In the genomic region with DNA sequence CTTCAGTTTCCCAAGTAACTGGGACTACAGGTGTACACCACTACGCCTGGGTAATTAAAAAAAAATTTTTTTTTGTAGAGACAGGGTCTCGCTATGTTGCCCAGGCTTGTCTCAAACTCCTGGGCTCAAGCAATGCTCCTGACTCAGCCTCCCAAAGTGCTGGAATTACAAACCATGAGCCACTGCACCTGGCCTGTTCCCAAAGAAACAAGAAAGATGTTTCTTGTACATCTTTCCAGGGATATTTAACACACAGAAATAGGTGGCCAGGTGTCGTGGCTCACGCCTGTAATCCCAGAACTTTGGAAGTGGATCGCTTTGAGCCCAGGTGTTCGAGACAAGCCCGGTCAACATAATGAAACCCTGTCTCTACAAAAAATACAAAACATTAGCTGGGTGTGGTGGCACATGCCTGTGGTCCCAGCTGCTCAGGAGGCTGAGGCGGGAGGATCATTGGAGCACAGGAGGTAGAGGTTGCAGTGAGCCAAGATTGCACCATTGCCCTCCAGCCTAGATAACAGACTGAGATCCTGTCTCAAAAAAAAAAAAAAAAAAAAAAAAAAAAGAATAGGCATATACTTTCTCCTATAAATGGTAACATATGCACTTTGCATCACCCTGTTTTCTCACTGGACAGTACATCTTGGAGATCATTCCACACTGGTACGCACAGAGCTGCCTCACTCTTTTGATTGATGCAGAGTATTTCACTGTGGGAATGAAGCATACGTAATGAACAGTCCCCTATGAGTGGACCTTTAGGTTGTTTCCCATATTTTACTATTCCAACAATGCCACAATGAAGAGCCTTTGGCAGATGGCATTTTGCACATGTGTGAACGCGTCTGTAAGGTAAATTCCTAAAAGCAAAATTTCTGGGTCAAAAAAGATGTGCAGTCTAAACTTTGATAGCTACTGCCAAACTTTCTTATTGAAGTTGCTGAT, we compare ENCODE assay signal across 20 cellular contexts. TPM values are rescaled to one million over a fixed set of nuclear protein-coding genes. Genes with fewer than 3 reads are reported as not detected.
DNase-seq lines count a peak whose midpoint lies in the region; ATAC-seq, FAIRE-seq and TF ChIP-seq lines count a peak whose summit lies in the region.
"Had no signal": no experiment of that assay in that cellular context is flagged by ENCODE, and none has a peak within 500 bp of the region (broad histone marks: within the 10 kb centered on the region; RNA-seq: fewer than 3 reads in every experiment).

No MANE protein-coding gene starts in this region.

- H3K27ac Mint-ChIP-seq in neural crest cell (ENCODE audit: unreplicated experiment), result no peak overlapping the region

- TF ChIP-seq EP300 in K562 (IDR thresholded peaks at IDR 0.05; ENCODE audit: low read length), result no peak

- H2AFZ ChIP-seq in DND-41 (ENCODE audit: low read depth, low read length) (peak overlapping the region; percentile 44; the same call in 1 of the 2 replicates), K562 (ENCODE audit: low read depth, low read length) (peak overlapping the region; percentile 97)

- no peak for FAIRE-seq in K562 (lab: Jason Lieb, UNC)
- FAIRE-seq in GM12892 (lab: Jason Lieb, UNC), result no peak
- FAIRE-seq: RCC 7860 had no signal

- H3K9ac ChIP-seq in BLaER1 (no peak overlapping the region), DND-41 (ENCODE audit: low read depth, low read length) (no peak overlapping the region), K562 (ENCODE audit: insufficient read depth in 1 of 2, low read depth in 2 of 2, low read length in 2 of 2) (no peak overlapping the region)
- H3K9ac ChIP-seq: BLaER1 treated with 17β-estradiol and CSF1 and Interleukin-3, amounts not matched to agents 10 nM and 100 nM had no signal

- ATAC-seq in DND-41 (ENCODE audit: insufficient read depth, low read depth), result no peak
- no peak for ATAC-seq in K562
- no peak for ATAC-seq in HG03460 (IDR thresholded peaks at IDR 0.05; ENCODE audit: unreplicated experiment)
- ATAC-seq: Right ventricle myocardium inferior had no signal

- no peaks in the 10 kb centered on the region for H3K36me3 Mint-ChIP-seq in neural crest cell (ENCODE audit: low read depth)

- 80% methylated on average over 12 of the region's 12 CpGs for WGBS in K562 (ENCODE audit: insufficient coverage, low coverage, missing lambda C conversion rate)

- H3K9me3 ChIP-seq in BLaER1 (no peaks in the 10 kb centered on the region), DND-41 (ENCODE audit: insufficient read depth, low read length, severe bottlenecking) (no peaks in the 10 kb centered on the region), K562 (replicated peaks; ENCODE audit: control insufficient read depth, insufficient read depth, low read depth, low read length) (no peaks in the 10 kb centered on the region)
- H3K9me3 ChIP-seq: BLaER1 treated with 17β-estradiol and CSF1 and Interleukin-3, amounts not matched to agents 10 nM and 100 nM; SJSA1 had no signal

- H4K20me1 ChIP-seq in BLaER1 (peaks cover 25% of the 10 kb centered on the region), DND-41 (ENCODE audit: insufficient read depth, low read length) (peaks cover 12% of the 10 kb centered on the region), K562 (replicated peaks; ENCODE audit: control insufficient read depth, insufficient read depth, low read length) (no peaks in the 10 kb centered on the region)

- H3K4me1 Mint-ChIP-seq in neural crest cell, result peaks cover 15% of the 10 kb centered on the region

- H3K9me1 ChIP-seq in K562 (ENCODE audit: control insufficient read depth, insufficient read depth, low read length), result no peaks in the 10 kb centered on the region

- BruUV-seq in K562 (replicated peaks; lab: Mats Ljungman, UMichigan), result no TSS peak

- H3K4me3 ChIP-seq in BLaER1 (no peak overlapping the region), DND-41 (ENCODE audit: low read depth in 1 of 2, low read length in 2 of 2) (no peak overlapping the region), K562 (no peak overlapping the region)
- H3K4me3 ChIP-seq: BLaER1 treated with 17β-estradiol and CSF1 and Interleukin-3, amounts not matched to agents 10 nM and 100 nM; SJSA1 had no signal

- H3K79me2 ChIP-seq in DND-41 (ENCODE audit: insufficient read depth, low read length) (peaks cover 31% of the 10 kb centered on the region), K562 (ENCODE audit: control insufficient read depth, insufficient read depth, low read length) (peaks cover 38% of the 10 kb centered on the region)

- H3K27me3 Mint-ChIP-seq in neural crest cell (ENCODE audit: low read depth), result no peaks in the 10 kb centered on the region

- H3K4me2 ChIP-seq in BLaER1 (peak overlapping the region; percentile 46), DND-41 (ENCODE audit: insufficient read depth, low read length) (no peak overlapping the region), K562 (ENCODE audit: insufficient read depth, low read length) (no peak overlapping the region)

- no peak for TF ChIP-seq POLR2A in K562 (conservative IDR thresholded peaks at IDR 0.05)
- TF ChIP-seq POLR2A in GM12892 (IDR thresholded peaks at IDR 0.05; ENCODE audit: low read depth, low read length), result no peak

- H3K27me3 ChIP-seq in BLaER1 (no peaks in the 10 kb centered on the region), DND-41 (ENCODE audit: insufficient read depth, low read length, poor library complexity) (no peaks in the 10 kb centered on the region), K562 (ENCODE audit: control insufficient read depth in 2 of 2, insufficient read depth in 2 of 2, low read length in 2 of 2) (no peaks in the 10 kb centered on the region)
- H3K27me3 ChIP-seq: BLaER1 treated with 17β-estradiol and CSF1 and Interleukin-3, amounts not matched to agents 10 nM and 100 nM; SJSA1 had no signal

- no peak for TF ChIP-seq RAD21 in K562 (CRISPR knock-in tag; conservative IDR thresholded peaks at IDR 0.05 in 1 of 2, IDR thresholded peaks at IDR 0.05 in 1 of 2)

- peak overlapping the region; percentile 65 for H3K4me3 Mint-ChIP-seq in neural crest cell

- H3K27ac ChIP-seq in BLaER1 (no peak overlapping the region), DND-41 (ENCODE audit: low read length) (no peak overlapping the region), K562 (ENCODE audit: extremely low read depth, low read depth, low read length) (no peak overlapping the region)
- H3K27ac ChIP-seq: BLaER1 treated with 17β-estradiol and CSF1 and Interleukin-3, amounts not matched to agents 10 nM and 100 nM; SJSA1 had no signal

- TF ChIP-seq CTCF in DND-41 (IDR thresholded peaks at IDR 0.05; ENCODE audit: borderline replicate concordance, extremely low read depth, low read length, poor library complexity, severe bottlenecking), result no peak
- no peak for TF ChIP-seq CTCF in K562 (IDR thresholded peaks at IDR 0.05 in 2 of 3, conservative IDR thresholded peaks at IDR 0.05 in 1 of 3; ENCODE audit: insufficient read depth in 2 of 3, low read depth in 1 of 3, low read length in 3 of 3)
- no peak for TF ChIP-seq CTCF in neural crest cell (conservative IDR thresholded peaks at IDR 0.05)

- peaks cover 14% of the 10 kb centered on the region for H3K36me3 ChIP-seq in BLaER1
- no peaks in the 10 kb centered on the region; the same call in 1 of the 2 replicates for H3K36me3 ChIP-seq in DND-41 (ENCODE audit: insufficient read depth, low read length)
- peaks cover 21% of the 10 kb centered on the region for H3K36me3 ChIP-seq in K562 (ENCODE audit: control insufficient read depth, insufficient read depth, low read length)
- H3K36me3 ChIP-seq: SJSA1 had no signal

- POLR2A ChIA-PET in K562 (lab: Yijun Ruan, JAX), result interaction anchor here (0.6 kb wide), 1 partner anchor 525 kb away, joined by 3 read pairs; no protein-coding TSS in a partner anchor

- H3K4me1 ChIP-seq in BLaER1, result peaks cover 78% of the 10 kb centered on the region
- peaks cover 30% of the 10 kb centered on the region for H3K4me1 ChIP-seq in DND-41 (ENCODE audit: insufficient read depth, low read length)
- H3K4me1 ChIP-seq in K562 (replicated peaks in 1 of 2; ENCODE audit: control insufficient read depth in 2 of 2, insufficient read depth in 2 of 2, low read length in 2 of 2), result peaks cover 15 to 32% of the 10 kb centered on the region in 2 experiments

- in situ Hi-C loops in K562 (cut with MboI), result no loop called here

- CTCF ChIA-PET in K562 (lab: Yijun Ruan, JAX; ENCODE audit: low intra/inter-chr PET ratio), result no interaction called here

- no peaks in the 10 kb centered on the region for H3K9me3 Mint-ChIP-seq in neural crest cell

- DNase-seq in DND-41, result no peak
- no peak for DNase-seq in K562 (ENCODE audit: extremely low read depth in 1 of 4, low spot score in 3 of 4)
- no peak for DNase-seq in neural crest cell (ENCODE audit: low read depth, low spot score)
- DNase-seq in GM12892 (ENCODE audit: insufficient read length), result no peak
- no peak for DNase-seq in NCI-H82 treated with DMSO at 0.1 percent for 48 hours (lab: John Stamatoyannopoulos, UW; ENCODE audit: unreplicated experiment)
- DNase-seq: MM.1S; NCI-H1048; NCI-H146; NCI-H2029 treated with DMSO at 0.1 percent for 48 hours; NCI-H226; NCI-H510A treated with DMSO at 0.1 percent for 48 hours; NCI-H748 treated with DMSO at 0.1 percent for 48 hours; NK-92 treated with Interleukin-12 subunit alpha and Interleukin-12 subunit beta, amount 100 ng/mL, for 24 hours; T-helper 1 cell had no signal

- intact Hi-C loops in K562 (cut with micrococcal nuclease), result no loop called here

RNA-seq across cellular contexts. Expression of gene GRHPR, which starts 2.0 kb away (rescaled TPM):
- total RNA-seq in K562 (2011; cell fraction: chromatin; rRNA removed; ENCODE audit: low replicate concordance), result 153 and 249 TPM in 2 replicates
- total RNA-seq in K562 (2011; cell fraction: nucleolus; rRNA removed), result 152 and 167 TPM in 2 replicates
- 169 and 188 TPM in 2 replicates for total RNA-seq in K562 (2011; cell fraction: nucleoplasm; rRNA removed)
- total RNA-seq in K562 (2014; rRNA removed), result 142 and 188 TPM in 2 replicates
- total RNA-seq in K562 (2014; rRNA removed; fragmentation: Illumina TruSeq; extraction: Trizol), result 60.4 and 81.2 TPM in 2 replicates
- total RNA-seq in K562 (2015; rRNA removed; fragmentation: Illumina TruSeq; extraction: Trizol), result 124 and 128 TPM in 2 replicates
- total RNA-seq in K562 (2021), result 120 TPM in 2 replicates
- polyA plus RNA-seq in K562 (2011; rRNA removed), result 140 and 170 TPM in 2 replicates
- 244 and 362 TPM in 2 replicates for polyA plus RNA-seq in K562 (2011; cell fraction: cytosol; rRNA removed)
- polyA plus RNA-seq in K562 (2011; cell fraction: nucleus; rRNA removed), result 198 and 228 TPM in 2 replicates
- 125 and 212 TPM in 2 replicates for polyA plus RNA-seq in K562 (2012)
- 108 and 122 TPM in 2 replicates for polyA plus RNA-seq in K562 (2014; fragmentation: Illumina TruSeq; extraction: Trizol)
- polyA plus RNA-seq in K562 (2014; fragmentation: Nextera tagmentation; extraction: Ambion mirVana), result 10 to 100 TPM; 38.9 to 59.0 TPM
- 144 and 164 TPM in 2 replicates for polyA plus RNA-seq in K562 (2014; rRNA removed)
- polyA minus RNA-seq in K562 (2011; rRNA and poly(A)+ RNA removed), result 88.7 and 103 TPM in 2 replicates
- polyA minus RNA-seq in K562 (2011; cell fraction: cytosol; rRNA and poly(A)+ RNA removed), result 76.4 and 82.6 TPM in 2 replicates
- polyA minus RNA-seq in K562 (2011; cell fraction: nucleus; rRNA and poly(A)+ RNA removed), result 75.5 and 95.9 TPM in 2 replicates
- 120 and 121 TPM in 2 replicates for total RNA-seq in neural crest cell
- polyA plus RNA-seq in GM12892 (2012; ENCODE audit: missing spikeins), result 134 TPM

RNA-seq across cellular contexts. Expression of gene ZBTB5, which starts 44.7 kb away (rescaled TPM):
- total RNA-seq in K562 (2011; cell fraction: chromatin; rRNA removed; ENCODE audit: low replicate concordance), result 41.8 and 45.3 TPM in 2 replicates
- 38.3 and 44.4 TPM in 2 replicates for total RNA-seq in K562 (2011; cell fraction: nucleolus; rRNA removed)
- 44.4 and 47.6 TPM in 2 replicates for total RNA-seq in K562 (2011; cell fraction: nucleoplasm; rRNA removed)
- total RNA-seq in K562 (2014; rRNA removed), result 14.8 and 15.1 TPM in 2 replicates
- 14.8 and 15.3 TPM in 2 replicates for total RNA-seq in K562 (2014; rRNA removed; fragmentation: Illumina TruSeq; extraction: Trizol)
- total RNA-seq in K562 (2015; rRNA removed; fragmentation: Illumina TruSeq; extraction: Trizol), result 14.4 and 15.5 TPM in 2 replicates
- 16.6 and 18.9 TPM in 2 replicates for total RNA-seq in K562 (2021)
- polyA plus RNA-seq in K562 (2011; rRNA removed), result 43.2 and 46.6 TPM in 2 replicates
- 33.1 and 42.6 TPM in 2 replicates for polyA plus RNA-seq in K562 (2011; cell fraction: cytosol; rRNA removed)
- 43.6 and 54.0 TPM in 2 replicates for polyA plus RNA-seq in K562 (2011; cell fraction: nucleus; rRNA removed)
- polyA plus RNA-seq in K562 (2012), result 13.7 and 13.8 TPM in 2 replicates
- polyA plus RNA-seq in K562 (2014; fragmentation: Illumina TruSeq; extraction: Trizol), result 20.1 and 21.2 TPM in 2 replicates
- 1 to 10 TPM; 2.3 to 4.7 TPM for polyA plus RNA-seq in K562 (2014; fragmentation: Nextera tagmentation; extraction: Ambion mirVana)
- 16.3 and 16.9 TPM in 2 replicates for polyA plus RNA-seq in K562 (2014; rRNA removed)
- polyA minus RNA-seq in K562 (2011; rRNA and poly(A)+ RNA removed), result 43.5 and 52.8 TPM in 2 replicates
- polyA minus RNA-seq in K562 (2011; cell fraction: cytosol; rRNA and poly(A)+ RNA removed), result 15.8 and 19.3 TPM in 2 replicates
- 20.2 and 29.5 TPM in 2 replicates for polyA minus RNA-seq in K562 (2011; cell fraction: nucleus; rRNA and poly(A)+ RNA removed)
- total RNA-seq in neural crest cell, result 21.6 and 22.9 TPM in 2 replicates
- polyA plus RNA-seq in GM12892 (2012; ENCODE audit: missing spikeins), result 9.7 TPM
